Comparison of ENCODE assay signal across 22 cellular contexts in genomic region chr7:81810448-81811155, GRCh38. TPM values are rescaled to one million over a fixed set of nuclear protein-coding genes. Genes with fewer than 3 reads are reported as not detected.
DNase-seq lines count a peak whose midpoint lies in the region; ATAC-seq and TF ChIP-seq lines count a peak whose summit lies in the region.
"Had no signal": no experiment of that assay in that cellular context is flagged by ENCODE, and none has a peak within 500 bp of the region (broad histone marks: within the 10 kb centered on the region; RNA-seq: fewer than 3 reads in every experiment).

No MANE protein-coding gene starts in this region.

- TF ChIP-seq EP300 in upper lobe of left lung (IDR thresholded peaks at IDR 0.05), result no peak

- no peak overlapping the region for H2AFZ ChIP-seq in hepatocyte

- 76% methylated on average over 6 of the region's 6 CpGs for WGBS in hepatocyte (ENCODE audit: low lambda C conversion rate, missing lambda C conversion rate)
- 51 to 56% methylated on average over 6 of the region's 6 CpGs for WGBS in upper lobe of left lung, 2 donors

- no peaks in the 10 kb centered on the region for H3K9me3 ChIP-seq in hepatocyte (ENCODE audit: low read depth)
- no peaks in the 10 kb centered on the region for H3K9me3 ChIP-seq in upper lobe of left lung
- H3K9me3 ChIP-seq: esophagus muscularis mucosa had no signal

- ATAC-seq in Right ventricle myocardium inferior, result peak; percentile 63
- peak in 1 of 2 donors; percentile 78 for ATAC-seq in upper lobe of left lung (ENCODE audit: low FRiP score in 2 of 2)
- ATAC-seq: stimulated activated effector memory CD8-positive, alpha-beta T cell treated with anti-CD3 and anti-CD28 coated beads, Interleukin-12 subunit alpha, Interleukin-12 subunit beta, amount 100 ng/mL, for 72 hours; T-helper 17 cell had no signal

- DNase-seq in Right ventricle myocardium inferior (ENCODE audit: missing footprints), result no peak
- no peak for DNase-seq in cardiac septum (ENCODE audit: low spot score)
- peak; percentile 69 for DNase-seq in SIG-M5 treated with dmso at 0.1 percent for 504 hours (lab: John Stamatoyannopoulos, UW; ENCODE audit: unreplicated experiment)
- DNase-seq in hepatocyte (ENCODE audit: low spot score), result no peak
- DNase-seq in upper lobe of left lung, result no peak
- no peak for DNase-seq in midbrain (lab: John Stamatoyannopoulos, UW)
- DNase-seq in NCI-H2227 (lab: John Stamatoyannopoulos, UW; ENCODE audit: unreplicated experiment), result no peak
- no peak for DNase-seq in GM19240 (ENCODE audit: insufficient read length, low spot score)
- DNase-seq: 8988T; activated B cell treated with CpG ODN at 0.5 μM for 24 hours; activated CD8-positive, alpha-beta memory T cell treated with anti-CD3 and anti-CD28 coated beads for 24 hours; C1 segment of cervical spinal cord; DMS 273 treated with DMSO at 0.1 percent for 48 hours; immature natural killer cell; mesenchymal stem cell; NCI-H1092 treated with DMSO at 0.1 percent for 48 hours; nephron progenitor cell; T-helper 17 cell had no signal

- no peak overlapping the region for H3K4me2 ChIP-seq in hepatocyte

- peak in 1 of 4 donors; percentile 24 for TF ChIP-seq POLR2A in upper lobe of left lung (IDR thresholded peaks at IDR 0.05)

- no peaks in the 10 kb centered on the region for H3K9me2 ChIP-seq in hepatocyte (replicated peaks; ENCODE audit: insufficient read depth)

- H3K4me3 ChIP-seq in hepatocyte (no peak overlapping the region), upper lobe of left lung (no peak overlapping the region)
- H3K4me3 ChIP-seq: esophagus muscularis mucosa had no signal

- TF ChIP-seq CTCF in hepatocyte (IDR thresholded peaks at IDR 0.05; ENCODE audit: poor library complexity), result no peak
- no peak for TF ChIP-seq CTCF in upper lobe of left lung (IDR thresholded peaks at IDR 0.05)

- no peaks in the 10 kb centered on the region for H3K27me3 ChIP-seq in hepatocyte
- H3K27me3 ChIP-seq in upper lobe of left lung, result no peaks in the 10 kb centered on the region
- H3K27me3 ChIP-seq: esophagus muscularis mucosa had no signal

- H4K20me1 ChIP-seq in hepatocyte (ENCODE audit: insufficient read depth, poor library complexity, severe bottlenecking), result no peaks in the 10 kb centered on the region

- H3K27ac ChIP-seq in hepatocyte (peak overlapping the region; percentile 9), upper lobe of left lung (peak overlapping the region; percentile 25 to 61 (median 54))
- H3K27ac ChIP-seq: RWPE1 had no signal

- intact Hi-C loops in Right ventricle myocardium inferior (cut with DNase I), result no loop called here
- intact Hi-C loops in cardiac septum (cut with DNase I), result no loop called here

- no peaks in the 10 kb centered on the region for H3K36me3 ChIP-seq in hepatocyte (replicated peaks; ENCODE audit: insufficient read depth, low read depth)
- H3K36me3 ChIP-seq in upper lobe of left lung, result no peaks in the 10 kb centered on the region
- H3K36me3 ChIP-seq: esophagus muscularis mucosa had no signal

- H3K4me1 ChIP-seq in hepatocyte (ENCODE audit: insufficient read depth) (no peaks in the 10 kb centered on the region), upper lobe of left lung (no peaks in the 10 kb centered on the region)
- H3K4me1 ChIP-seq: esophagus muscularis mucosa had no signal

- H3K79me2 ChIP-seq in hepatocyte, result no peaks in the 10 kb centered on the region

RNA-seq across cellular contexts. Expression of gene HGF, which starts 40.8 kb away (rescaled TPM):
- 3.1 TPM for total RNA-seq in Right ventricle myocardium inferior
- 6.6 TPM for total RNA-seq in cardiac septum
- 29.7 and 33.2 TPM in 2 replicates for total RNA-seq in hepatocyte
- 13.4 and 13.9 TPM in 2 replicates for polyA plus RNA-seq in hepatocyte
- total RNA-seq in upper lobe of left lung, result 10 to 100 TPM in 2 of 6 donors, 1 to 10 TPM in 4; 8.2 to 23.1 (median 8.9) TPM
- total RNA-seq: activated B cell treated with CpG ODN at 0.5 μM for 24 hours had no signal
- polyA plus RNA-seq: IgD-negative memory B cell, immature natural killer cell had no signal
